Comparison of ENCODE assay signal across 19 cellular contexts in genomic region chr15:41922353-41922752, GRCh38. TPM values are rescaled to one million over a fixed set of nuclear protein-coding genes. Genes with fewer than 3 reads are reported as not detected.
DNase-seq lines count a peak whose midpoint lies in the region; ATAC-seq, FAIRE-seq and TF ChIP-seq lines count a peak whose summit lies in the region.
"Had no signal": no experiment of that assay in that cellular context is flagged by ENCODE, and none has a peak within 500 bp of the region (broad histone marks: within the 10 kb centered on the region; RNA-seq: fewer than 3 reads in every experiment).

No MANE protein-coding gene starts in this region.

- H3K36me3 Mint-ChIP-seq in T-helper 17 cell (ENCODE audit: low read depth): peaks cover 9% of the 10 kb centered on the region
- H3K36me3 Mint-ChIP-seq in stimulated activated effector memory CD8-positive, alpha-beta T cell treated with anti-CD3 and anti-CD28 coated beads, Interleukin-12 subunit alpha, Interleukin-12 subunit beta, amount 100 ng/mL, for 72 hours: peaks cover 91% of the 10 kb centered on the region

- H3K27ac ChIP-seq in cardiac muscle cell: peak overlapping the region; percentile 90
- no peak overlapping the region for H3K27ac ChIP-seq in HepG2 (ENCODE audit: extremely low read length, insufficient read depth, low read length)
- no peak overlapping the region for H3K27ac ChIP-seq in aorta (ENCODE audit: low read depth in 1 of 2, low read length in 2 of 2)
- H3K27ac ChIP-seq: C4-2B had no signal

- no peaks in the 10 kb centered on the region for H3K9me3 ChIP-seq in cardiac muscle cell (ENCODE audit: low read depth)
- H3K9me3 ChIP-seq in T-helper 17 cell (ENCODE audit: control insufficient read depth, low read length, poor library complexity, severe bottlenecking): no peaks in the 10 kb centered on the region
- no peaks in the 10 kb centered on the region for H3K9me3 ChIP-seq in HepG2 (ENCODE audit: low read length)
- no peaks in the 10 kb centered on the region for H3K9me3 ChIP-seq in aorta (ENCODE audit: control insufficient read depth, low read length)

- in situ Hi-C loops in HepG2 (cut with HindIII; ENCODE audit: extremely low pct_ligation_motif_present, low pct_unique_long_range_greater_than_20kb): no loop called here

- no peaks in the 10 kb centered on the region for H4K20me1 ChIP-seq in HepG2 (ENCODE audit: insufficient read depth, low read length)

- H3K4me1 Mint-ChIP-seq in T-helper 17 cell: peaks cover 41% of the 10 kb centered on the region
- peaks cover 24% of the 10 kb centered on the region for H3K4me1 Mint-ChIP-seq in stimulated activated effector memory CD8-positive, alpha-beta T cell treated with anti-CD3 and anti-CD28 coated beads, Interleukin-12 subunit alpha, Interleukin-12 subunit beta, amount 100 ng/mL, for 72 hours
- peaks cover 29% of the 10 kb centered on the region for H3K4me1 Mint-ChIP-seq in stimulated activated naive CD8-positive, alpha-beta T cell treated with anti-CD3 and anti-CD28 coated beads, Interleukin-15, amount 100 ng/mL, for 72 hours

- H3K4me1 ChIP-seq in cardiac muscle cell (ENCODE audit: low read depth): peaks cover 66% of the 10 kb centered on the region
- peaks cover 56% of the 10 kb centered on the region for H3K4me1 ChIP-seq in HepG2 (ENCODE audit: insufficient read depth, low read length)
- H3K4me1 ChIP-seq in aorta (ENCODE audit: control insufficient read depth in 1 of 2, insufficient read depth in 2 of 2, low read length in 2 of 2): peaks cover 0 to 5% of the 10 kb centered on the region in 2 donors

- H3K9ac ChIP-seq in HepG2 (ENCODE audit: insufficient read depth, low read depth, low read length): no peak overlapping the region

- H2AFZ ChIP-seq in HepG2 (ENCODE audit: low read length): no peak overlapping the region

- no peak for TF ChIP-seq RAD21 in HepG2 (CRISPR knock-in tag; IDR thresholded peaks at IDR 0.05)

- H3K4me3 Mint-ChIP-seq in T-helper 17 cell: no peak overlapping the region
- H3K4me3 Mint-ChIP-seq in stimulated activated effector memory CD8-positive, alpha-beta T cell treated with anti-CD3 and anti-CD28 coated beads, Interleukin-12 subunit alpha, Interleukin-12 subunit beta, amount 100 ng/mL, for 72 hours: no peak overlapping the region
- H3K4me3 Mint-ChIP-seq in stimulated activated naive CD8-positive, alpha-beta T cell treated with anti-CD3 and anti-CD28 coated beads, Interleukin-15, amount 100 ng/mL, for 72 hours: no peak overlapping the region

- DNase-seq in cardiac muscle cell (ENCODE audit: low read depth in 1 of 2, low spot score in 1 of 2) (no peak), left cardiac atrium (no peak), T-helper 17 cell (no peak), HepG2 (ENCODE audit: low spot score) (no peak), aorta (no peak)
- no peak for DNase-seq in stimulated activated effector memory CD8-positive, alpha-beta T cell treated with anti-CD3 and anti-CD28 coated beads, Interleukin-12 subunit alpha, Interleukin-12 subunit beta, amount 100 ng/mL, for 72 hours (ENCODE audit: low spot score in 2 of 2)
- no peak for DNase-seq in stimulated activated naive CD8-positive, alpha-beta T cell treated with anti-CD3 and anti-CD28 coated beads, Interleukin-15, amount 100 ng/mL, for 72 hours
- no peak for DNase-seq in activated CD8-positive, alpha-beta memory T cell treated with anti-CD3 and anti-CD28 coated beads, Interleukin-2, amount 50 U/mL, for 4 hours
- DNase-seq: 8988T, MM.1S, NCI-H1105, NCI-H1694 treated with DMSO at 0.1 percent for 48 hours, NCI-H446, NCI-H748 treated with DMSO at 0.1 percent for 48 hours, SHP77 treated with DMSO at 0.1 percent for 48 hours had no signal

- TF ChIP-seq CTCF in cardiac muscle cell (IDR thresholded peaks at IDR 0.05; ENCODE audit: low read depth, low read length) (no peak), HepG2 (CRISPR knock-in tag; IDR thresholded peaks at IDR 0.05) (no peak)

- H3K27me3 Mint-ChIP-seq in T-helper 17 cell: no peaks in the 10 kb centered on the region
- H3K27me3 Mint-ChIP-seq in stimulated activated naive CD8-positive, alpha-beta T cell treated with anti-CD3 and anti-CD28 coated beads, Interleukin-15, amount 100 ng/mL, for 72 hours: no peaks in the 10 kb centered on the region

- no peaks in the 10 kb centered on the region for H3K9me3 Mint-ChIP-seq in stimulated activated effector memory CD8-positive, alpha-beta T cell treated with anti-CD3 and anti-CD28 coated beads, Interleukin-12 subunit alpha, Interleukin-12 subunit beta, amount 100 ng/mL, for 72 hours
- H3K9me3 Mint-ChIP-seq in stimulated activated naive CD8-positive, alpha-beta T cell treated with anti-CD3 and anti-CD28 coated beads, Interleukin-15, amount 100 ng/mL, for 72 hours: no peaks in the 10 kb centered on the region

- CTCF ChIA-PET in HepG2 (lab: Yijun Ruan, JAX; ENCODE audit: low intra/inter-chr PET ratio, low total read pairs): no interaction called here

- H3K36me3 ChIP-seq in cardiac muscle cell (no peaks in the 10 kb centered on the region), HepG2 (replicated peaks in 1 of 2; ENCODE audit: control insufficient read depth in 1 of 2, insufficient read depth in 2 of 2, low read length in 2 of 2) (peaks cover 0 to 6% of the 10 kb centered on the region in 2 experiments; a peak in 1 of 5 replicates), aorta (ENCODE audit: control insufficient read depth in 1 of 2, insufficient read depth in 2 of 2, low read length in 1 of 2) (no peaks in the 10 kb centered on the region)

- no peak for FAIRE-seq in HepG2 (lab: Jason Lieb, UNC)
- FAIRE-seq: GM12878 had no signal

- H3K27me3 ChIP-seq in cardiac muscle cell (no peaks in the 10 kb centered on the region), HepG2 (ENCODE audit: control insufficient read depth in 1 of 2, insufficient read depth in 2 of 2, low read length in 2 of 2) (no peaks in the 10 kb centered on the region), aorta (ENCODE audit: control insufficient read depth in 1 of 2, insufficient read depth in 2 of 2, low read length in 1 of 2) (no peaks in the 10 kb centered on the region)

- 71% methylated on average over 9 of the region's 9 CpGs for WGBS in HepG2 (ENCODE audit: low lambda C conversion rate)
- 77 to 79% methylated on average over 9 of the region's 9 CpGs for WGBS in aorta, 2 donors

- H3K4me2 ChIP-seq in HepG2 (ENCODE audit: low read depth, low read length): no peak overlapping the region

- intact Hi-C loops in left cardiac atrium (cut with DNase I) (no loop called here), HepG2 (cut with micrococcal nuclease; ENCODE audit: unreplicated experiment) (no loop called here), aorta (cut with DNase I) (loop anchor here in 1 of 2 donors (10.0 kb wide), 1 partner anchor 132 kb away; no protein-coding TSS in a partner anchor)

- peak overlapping the region; percentile 69 for H3K27ac Mint-ChIP-seq in T-helper 17 cell
- H3K27ac Mint-ChIP-seq in stimulated activated effector memory CD8-positive, alpha-beta T cell treated with anti-CD3 and anti-CD28 coated beads, Interleukin-12 subunit alpha, Interleukin-12 subunit beta, amount 100 ng/mL, for 72 hours: peak overlapping the region; percentile 41
- H3K27ac Mint-ChIP-seq in stimulated activated naive CD8-positive, alpha-beta T cell treated with anti-CD3 and anti-CD28 coated beads, Interleukin-15, amount 100 ng/mL, for 72 hours: no peak overlapping the region

- H3K4me3 ChIP-seq in cardiac muscle cell (no peak overlapping the region), HepG2 (replicated peaks in 1 of 3; ENCODE audit: insufficient read depth in 1 of 3, low read depth in 2 of 3, low read length in 3 of 3) (no peak overlapping the region), aorta (ENCODE audit: low read length in 2 of 2) (no peak overlapping the region)
- H3K4me3 ChIP-seq: GM12878 had no signal

- POLR2A ChIA-PET in HepG2 (lab: Yijun Ruan, JAX): no interaction called here

- H3K79me2 ChIP-seq in HepG2 (ENCODE audit: insufficient read depth, low read length): no peaks in the 10 kb centered on the region

- ATAC-seq in left cardiac atrium (no peak), T-helper 17 cell (no peak), HepG2 (no peak), aorta (ENCODE audit: low FRiP score) (no peak)
- no peak for ATAC-seq in stimulated activated effector memory CD8-positive, alpha-beta T cell treated with anti-CD3 and anti-CD28 coated beads, Interleukin-12 subunit alpha, Interleukin-12 subunit beta, amount 100 ng/mL, for 72 hours
- ATAC-seq in stimulated activated naive CD8-positive, alpha-beta T cell treated with anti-CD3 and anti-CD28 coated beads, Interleukin-15, amount 100 ng/mL, for 72 hours: no peak
- ATAC-seq: GM12878, Panc1 had no signal

- TF ChIP-seq EP300 in HepG2 (IDR thresholded peaks at IDR 0.05; ENCODE audit: low read depth in 2 of 2, low read length in 2 of 2): no peak
- TF ChIP-seq EP300 in HepG2 (CRISPR knock-in tag; IDR thresholded peaks at IDR 0.05; ENCODE audit: borderline replicate concordance): no peak

- BruUV-seq in HepG2 (replicated peaks; lab: Mats Ljungman, UMichigan): no TSS peak

- TF ChIP-seq POLR2A in HepG2 (IDR thresholded peaks at IDR 0.05; ENCODE audit: insufficient read depth in 1 of 2, low read depth in 2 of 2, low read length in 2 of 2): no peak

RNA-seq across cellular contexts. Expression of gene SPTBN5, which starts 28.5 kb away (rescaled TPM):
- total RNA-seq in cardiac muscle cell (2.1 and 3.0 TPM in 2 replicates), left cardiac atrium (1 to 10 TPM; 1.7 to 2.5 TPM), T-helper 17 cell (1 to 10 TPM; 1.9 to 2.2 TPM), HepG2 (2016; rRNA removed; fragmentation: Illumina TruSeq; extraction: Trizol) (0.01 and 0.07 TPM in 2 replicates), aorta (1 to 10 TPM; 1.9 to 5.5 TPM)
- polyA plus RNA-seq in cardiac muscle cell (0.62 and 0.70 TPM in 2 replicates), HepG2 (2011; rRNA removed) (0.01 and 0.03 TPM in 2 replicates), aorta (10 to 100 TPM in 1 of 2 donors, under 1 TPM in 1; 0.63 to 10.5 TPM)
- not detected in 2 replicates for total RNA-seq in HepG2 (2016; cell fraction: cytosol; rRNA removed; fragmentation: Illumina TruSeq; extraction: Trizol; ENCODE audit: low read depth)
- total RNA-seq in HepG2 (2016; cell fraction: insoluble cytoplasmic fraction; rRNA removed; fragmentation: Illumina TruSeq; extraction: Trizol): 0.04 TPM in 2 replicates
- 0.06 TPM in 1 of 2 replicates, not detected in the other for total RNA-seq in HepG2 (2016; cell fraction: membrane; rRNA removed; fragmentation: Illumina TruSeq; extraction: Trizol)
- 0.06 and 0.09 TPM in 2 replicates for total RNA-seq in HepG2 (2016; cell fraction: nucleus; rRNA removed; fragmentation: Illumina TruSeq; extraction: Trizol)
- 0.01 and 0.03 TPM in 2 replicates for polyA plus RNA-seq in HepG2 (2011; cell fraction: cytosol; rRNA removed)
- polyA plus RNA-seq in HepG2 (2011; cell fraction: nucleus; rRNA removed): 0.21 and 0.23 TPM in 2 replicates
- polyA plus RNA-seq in HepG2 (2012): 0.16 TPM in 1 of 2 replicates, not detected in the other
- 0.01 TPM in 1 of 2 replicates, not detected in the other for polyA plus RNA-seq in HepG2 (2016; cell fraction: cytosol; fragmentation: Illumina TruSeq; extraction: Trizol; ENCODE audit: low read depth)
- polyA plus RNA-seq in HepG2 (2016; cell fraction: insoluble cytoplasmic fraction; fragmentation: Illumina TruSeq; extraction: Trizol; ENCODE audit: low read depth): 0.11 TPM in 1 of 2 replicates, not detected in the other
- polyA plus RNA-seq in HepG2 (2016; cell fraction: membrane; fragmentation: Illumina TruSeq; extraction: Trizol; ENCODE audit: low read depth): 0.01 and 0.08 TPM in 2 replicates
- polyA plus RNA-seq in HepG2 (2016; cell fraction: nucleus; fragmentation: Illumina TruSeq; extraction: Trizol; ENCODE audit: insufficient read depth, low read depth): 0.36 and 0.44 TPM in 2 replicates
- polyA minus RNA-seq in HepG2 (2011; rRNA and poly(A)+ RNA removed; ENCODE audit: low replicate concordance): 0.40 TPM in 1 of 2 replicates, not detected in the other
- polyA minus RNA-seq in HepG2 (2011; cell fraction: cytosol; rRNA and poly(A)+ RNA removed): not detected in 2 replicates
- polyA minus RNA-seq in HepG2 (2011; cell fraction: nucleus; rRNA and poly(A)+ RNA removed): under 0.01 TPM in 1 of 2 replicates, not detected in the other
- total RNA-seq: H4 had no signal

RNA-seq across cellular contexts. Expression of gene EHD4, which starts 50.0 kb away (rescaled TPM):
- 42.8 and 56.4 TPM in 2 replicates for total RNA-seq in cardiac muscle cell
- 47.4 and 70.5 TPM in 2 replicates for polyA plus RNA-seq in cardiac muscle cell
- 10 to 100 TPM; 34.0 to 42.1 TPM for total RNA-seq in left cardiac atrium
- total RNA-seq in T-helper 17 cell: 10 to 100 TPM; 57.6 to 79.9 TPM
- total RNA-seq in HepG2 (2016; rRNA removed; fragmentation: Illumina TruSeq; extraction: Trizol): 4.8 and 4.9 TPM in 2 replicates
- 0.97 and 1.0 TPM in 2 replicates for total RNA-seq in HepG2 (2016; cell fraction: cytosol; rRNA removed; fragmentation: Illumina TruSeq; extraction: Trizol; ENCODE audit: low read depth)
- 4.7 and 4.8 TPM in 2 replicates for total RNA-seq in HepG2 (2016; cell fraction: insoluble cytoplasmic fraction; rRNA removed; fragmentation: Illumina TruSeq; extraction: Trizol)
- total RNA-seq in HepG2 (2016; cell fraction: membrane; rRNA removed; fragmentation: Illumina TruSeq; extraction: Trizol): 3.1 and 3.3 TPM in 2 replicates
- total RNA-seq in HepG2 (2016; cell fraction: nucleus; rRNA removed; fragmentation: Illumina TruSeq; extraction: Trizol): 2.8 and 3.3 TPM in 2 replicates
- 3.1 and 4.2 TPM in 2 replicates for polyA plus RNA-seq in HepG2 (2011; rRNA removed)
- polyA plus RNA-seq in HepG2 (2011; cell fraction: cytosol; rRNA removed): 3.3 and 3.5 TPM in 2 replicates
- polyA plus RNA-seq in HepG2 (2011; cell fraction: nucleus; rRNA removed): 2.8 and 2.9 TPM in 2 replicates
- 1.7 and 3.1 TPM in 2 replicates for polyA plus RNA-seq in HepG2 (2012)
- polyA plus RNA-seq in HepG2 (2016; cell fraction: cytosol; fragmentation: Illumina TruSeq; extraction: Trizol; ENCODE audit: low read depth): 0.84 and 1.1 TPM in 2 replicates
- polyA plus RNA-seq in HepG2 (2016; cell fraction: insoluble cytoplasmic fraction; fragmentation: Illumina TruSeq; extraction: Trizol; ENCODE audit: low read depth): 4.5 and 4.7 TPM in 2 replicates
- polyA plus RNA-seq in HepG2 (2016; cell fraction: membrane; fragmentation: Illumina TruSeq; extraction: Trizol; ENCODE audit: low read depth): 2.2 and 2.4 TPM in 2 replicates
- 2.2 and 2.6 TPM in 2 replicates for polyA plus RNA-seq in HepG2 (2016; cell fraction: nucleus; fragmentation: Illumina TruSeq; extraction: Trizol; ENCODE audit: insufficient read depth, low read depth)
- polyA minus RNA-seq in HepG2 (2011; rRNA and poly(A)+ RNA removed; ENCODE audit: low replicate concordance): 10.8 and 22.1 TPM in 2 replicates
- 3.8 and 4.5 TPM in 2 replicates for polyA minus RNA-seq in HepG2 (2011; cell fraction: cytosol; rRNA and poly(A)+ RNA removed)
- 5.9 and 6.2 TPM in 2 replicates for polyA minus RNA-seq in HepG2 (2011; cell fraction: nucleus; rRNA and poly(A)+ RNA removed)
- total RNA-seq in aorta: 10 to 100 TPM; 47.3 to 56.6 TPM
- polyA plus RNA-seq in aorta: 10 to 100 TPM; 11.4 to 12.6 TPM

Comparison
In these comparisons a context has a peak if more than half of its experiments do, and no peak if none do; other contexts are left out.
1. H3K27ac Mint-ChIP-seq: peak in T-helper 17 cell (single experiment) and stimulated activated effector memory CD8-positive, alpha-beta T cell treated with anti-CD3 and anti-CD28 coated beads, Interleukin-12 subunit alpha, Interleukin-12 subunit beta, amount 100 ng/mL, for 72 hours (single experiment); none in stimulated activated naive CD8-positive, alpha-beta T cell treated with anti-CD3 and anti-CD28 coated beads, Interleukin-15, amount 100 ng/mL, for 72 hours (0 of 2).